In genomic region chr5:7597058-7597457, GRCh38 we compare ENCODE assay signal across 21 cellular contexts.
A peak's percentile ranks its signal among the peaks of the same experiment; 100 is the strongest.
DNase-seq lines count a peak whose midpoint lies in the region; ATAC-seq and TF ChIP-seq lines count a peak whose summit lies in the region.
"Had no signal": no experiment of that assay in that cellular context is flagged by ENCODE, and none has a peak within 500 bp of the region (broad histone marks: within the 10 kb centered on the region; RNA-seq: fewer than 3 reads in every experiment).

No MANE protein-coding gene starts in this region.

- H3K4me3 ChIP-seq in RWPE2 (ENCODE audit: severe bottlenecking) (no peak overlapping the region), gastrocnemius medialis (no peak overlapping the region)
- H3K4me3 ChIP-seq: colonic mucosa, ovary, right lobe of liver had no signal

- ATAC-seq in RWPE2 (ENCODE audit: low read depth) (peak; percentile 46; the same call in 2 of the 3 replicates), foreskin keratinocyte (peak; percentile 67), gastrocnemius medialis (peak; percentile 68 to 79), omental fat pad (ENCODE audit: low FRiP score) (no peak), GM18907 (IDR thresholded peaks at IDR 0.05; ENCODE audit: unreplicated experiment) (no peak), HG03280 (IDR thresholded peaks at IDR 0.05; ENCODE audit: unreplicated experiment) (no peak)
- ATAC-seq: effector memory CD8-positive, alpha-beta T cell; right lobe of liver; WTC11 had no signal

- no peak for TF ChIP-seq CTCF in RWPE2 (IDR thresholded peaks at IDR 0.05; ENCODE audit: poor library complexity, severe bottlenecking)
- no peak for TF ChIP-seq CTCF in foreskin keratinocyte (conservative IDR thresholded peaks at IDR 0.05)
- TF ChIP-seq CTCF in gastrocnemius medialis (IDR thresholded peaks at IDR 0.05 in 4 of 5, conservative IDR thresholded peaks at IDR 0.05 in 1 of 5), result no peak
- no peak for TF ChIP-seq CTCF in omental fat pad (IDR thresholded peaks at IDR 0.05)

- H3K36me3 ChIP-seq in RWPE2 (ENCODE audit: low read depth), result no peaks in the 10 kb centered on the region
- H3K36me3 ChIP-seq in gastrocnemius medialis, result no peaks in the 10 kb centered on the region
- H3K36me3 ChIP-seq: colonic mucosa, ovary, right lobe of liver had no signal

- H3K27ac ChIP-seq in RWPE2 (ENCODE audit: poor library complexity, severe bottlenecking), result no peak overlapping the region
- no peak overlapping the region for H3K27ac ChIP-seq in foreskin keratinocyte
- H3K27ac ChIP-seq in gastrocnemius medialis, result peak overlapping the region in 2 of 4 donors; percentile 16 to 66
- H3K27ac ChIP-seq: colonic mucosa, ovary, right lobe of liver had no signal

- H3K9me3 ChIP-seq in RWPE2 (ENCODE audit: severe bottlenecking) (no peaks in the 10 kb centered on the region), gastrocnemius medialis (no peaks in the 10 kb centered on the region)
- H3K9me3 ChIP-seq: colonic mucosa, right lobe of liver had no signal

- DNase-seq in ELF-1 (ENCODE audit: low read depth, low spot score) (peak; percentile 5), RWPE2 (ENCODE audit: low spot score) (no peak), foreskin keratinocyte (peak in 1 of 2 donors; percentile 4), gastrocnemius medialis (peak; percentile 32 to 42), HCEC 1CT (no peak), omental fat pad (ENCODE audit: low spot score) (no peak)
- DNase-seq: activated CD4-positive, alpha-beta T cell treated with anti-CD3 and anti-CD28 coated beads, Interleukin-2, amount 50 U/mL, for 48 hours; activated CD8-positive, alpha-beta memory T cell treated with anti-CD3 and anti-CD28 coated beads, Interleukin-2, amount 50 U/mL, for 48 hours; activated naive CD8-positive, alpha-beta T cell treated with anti-CD3 and anti-CD28 coated beads for 36 hours; colonic mucosa; effector memory CD8-positive, alpha-beta T cell; natural killer cell; NCI-H1417; NCI-H524 treated with DMSO at 0.1 percent for 48 hours; ovary; right lobe of liver; RPMI8226; stimulated activated CD8-positive, alpha-beta memory T cell treated with anti-CD3 and anti-CD28 coated beads, Interleukin-4, amount 100 ng/mL, for 48 hours had no signal

- no peaks in the 10 kb centered on the region for H3K4me1 ChIP-seq in RWPE2 (ENCODE audit: insufficient read depth, poor library complexity, severe bottlenecking)
- no peaks in the 10 kb centered on the region for H3K4me1 ChIP-seq in foreskin keratinocyte
- H3K4me1 ChIP-seq in gastrocnemius medialis, result peaks cover 17 to 23% of the 10 kb centered on the region in 2 donors
- H3K4me1 ChIP-seq: colonic mucosa, right lobe of liver had no signal

- in situ Hi-C loops in gastrocnemius medialis (cut with MboI; ENCODE audit: low sequenced_read_pairs in 4 of 4), result no loop called here

- H3K27me3 ChIP-seq in RWPE2 (ENCODE audit: insufficient read depth, poor library complexity, severe bottlenecking) (peaks cover 4% of the 10 kb centered on the region), foreskin keratinocyte (peaks cover 3% of the 10 kb centered on the region), gastrocnemius medialis (no peaks in the 10 kb centered on the region)
- H3K27me3 ChIP-seq: colonic mucosa, ovary, right lobe of liver had no signal

- intact Hi-C loops in gastrocnemius medialis (cut with DNase I; ENCODE audit: low total_unique reads), result no loop called here

- TF ChIP-seq POLR2A in gastrocnemius medialis (IDR thresholded peaks at IDR 0.05), result no peak

Comparison
In these comparisons a context has a peak if more than half of its experiments do, and no peak if none do; other contexts are left out.
1. DNase-seq: peak in ELF-1 (single experiment) and gastrocnemius medialis (2 of 2); none in RWPE2 (single experiment), HCEC 1CT (single experiment) and omental fat pad (single experiment).
2. ATAC-seq: peak in RWPE2 (single experiment), foreskin keratinocyte (single experiment) and gastrocnemius medialis (2 of 2); none in omental fat pad (single experiment), GM18907 (single experiment) and HG03280 (single experiment).